Comparison of ENCODE assay signal across 1 cellular context in the genomic region with DNA sequence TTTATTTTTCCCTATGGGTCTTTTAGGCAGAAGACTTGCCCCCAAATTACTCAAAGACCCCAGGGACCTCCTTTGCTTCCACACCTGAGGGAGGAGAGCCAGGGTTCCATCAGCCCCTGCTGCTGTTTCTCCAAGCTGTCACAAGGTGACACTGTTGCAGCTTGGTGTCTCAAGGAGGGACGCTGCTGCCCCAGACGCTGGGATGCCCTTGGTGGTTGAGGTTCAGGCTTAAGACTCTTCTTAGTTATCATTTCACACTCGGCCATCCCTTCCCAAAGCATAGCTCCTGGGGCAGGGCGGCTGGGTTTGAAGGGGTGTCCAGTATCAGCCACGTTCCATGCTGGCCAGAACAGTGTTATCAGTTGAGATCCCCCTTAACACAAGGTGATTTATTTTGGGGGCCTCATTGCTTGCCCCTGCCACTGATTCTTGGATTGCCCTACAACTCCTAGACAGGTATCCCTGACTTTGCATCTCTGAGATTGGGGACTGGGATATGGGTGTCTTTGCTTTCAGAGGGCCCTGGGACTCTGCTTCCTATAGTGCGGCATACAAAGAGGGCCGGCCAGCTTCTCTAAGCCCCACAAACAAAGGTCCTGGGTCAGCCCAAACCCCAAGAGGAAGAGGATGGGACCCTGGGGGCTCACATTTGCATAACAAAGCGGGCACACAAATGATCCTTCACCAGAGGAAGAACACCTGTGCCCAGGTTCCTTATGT.
TF ChIP-seq lines count a peak whose summit lies in the region.

No MANE protein-coding gene starts in this region.

TF ChIP-seq in GM12878, 131 proteins besides CTCF, POLR2A, EP300 and RAD21 (continued from another document and continues in another):
- TF ChIP-seq, protein P1, sequence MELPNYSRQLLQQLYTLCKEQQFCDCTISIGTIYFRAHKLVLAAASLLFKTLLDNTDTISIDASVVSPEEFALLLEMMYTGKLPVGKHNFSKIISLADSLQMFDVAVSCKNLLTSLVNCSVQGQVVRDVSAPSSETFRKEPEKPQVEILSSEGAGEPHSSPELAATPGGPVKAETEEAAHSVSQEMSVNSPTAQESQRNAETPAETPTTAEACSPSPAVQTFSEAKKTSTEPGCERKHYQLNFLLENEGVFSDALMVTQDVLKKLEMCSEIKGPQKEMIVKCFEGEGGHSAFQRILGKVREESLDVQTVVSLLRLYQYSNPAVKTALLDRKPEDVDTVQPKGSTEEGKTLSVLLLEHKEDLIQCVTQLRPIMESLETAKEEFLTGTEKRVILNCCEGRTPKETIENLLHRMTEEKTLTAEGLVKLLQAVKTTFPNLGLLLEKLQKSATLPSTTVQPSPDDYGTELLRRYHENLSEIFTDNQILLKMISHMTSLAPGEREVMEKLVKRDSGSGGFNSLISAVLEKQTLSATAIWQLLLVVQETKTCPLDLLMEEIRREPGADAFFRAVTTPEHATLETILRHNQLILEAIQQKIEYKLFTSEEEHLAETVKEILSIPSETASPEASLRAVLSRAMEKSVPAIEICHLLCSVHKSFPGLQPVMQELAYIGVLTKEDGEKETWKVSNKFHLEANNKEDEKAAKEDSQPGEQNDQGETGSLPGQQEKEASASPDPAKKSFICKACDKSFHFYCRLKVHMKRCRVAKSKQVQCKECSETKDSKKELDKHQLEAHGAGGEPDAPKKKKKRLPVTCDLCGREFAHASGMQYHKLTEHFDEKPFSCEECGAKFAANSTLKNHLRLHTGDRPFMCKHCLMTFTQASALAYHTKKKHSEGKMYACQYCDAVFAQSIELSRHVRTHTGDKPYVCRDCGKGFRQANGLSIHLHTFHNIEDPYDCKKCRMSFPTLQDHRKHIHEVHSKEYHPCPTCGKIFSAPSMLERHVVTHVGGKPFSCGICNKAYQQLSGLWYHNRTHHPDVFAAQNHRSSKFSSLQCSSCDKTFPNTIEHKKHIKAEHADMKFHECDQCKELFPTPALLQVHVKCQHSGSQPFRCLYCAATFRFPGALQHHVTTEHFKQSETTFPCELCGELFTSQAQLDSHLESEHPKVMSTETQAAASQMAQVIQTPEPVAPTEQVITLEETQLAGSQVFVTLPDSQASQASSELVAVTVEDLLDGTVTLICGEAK (IDR thresholded peaks at IDR 0.05; ENCODE audit: borderline replicate concordance), result no peak
- TF ChIP-seq MEF2A (IDR thresholded peaks at IDR 0.05; ENCODE audit: insufficient read depth, low read depth, low read length), result peak; percentile 41; the same call in 1 of the 2 replicates
- no peak for TF ChIP-seq ZNF622 (IDR thresholded peaks at IDR 0.05)
- TF ChIP-seq, protein P2, sequence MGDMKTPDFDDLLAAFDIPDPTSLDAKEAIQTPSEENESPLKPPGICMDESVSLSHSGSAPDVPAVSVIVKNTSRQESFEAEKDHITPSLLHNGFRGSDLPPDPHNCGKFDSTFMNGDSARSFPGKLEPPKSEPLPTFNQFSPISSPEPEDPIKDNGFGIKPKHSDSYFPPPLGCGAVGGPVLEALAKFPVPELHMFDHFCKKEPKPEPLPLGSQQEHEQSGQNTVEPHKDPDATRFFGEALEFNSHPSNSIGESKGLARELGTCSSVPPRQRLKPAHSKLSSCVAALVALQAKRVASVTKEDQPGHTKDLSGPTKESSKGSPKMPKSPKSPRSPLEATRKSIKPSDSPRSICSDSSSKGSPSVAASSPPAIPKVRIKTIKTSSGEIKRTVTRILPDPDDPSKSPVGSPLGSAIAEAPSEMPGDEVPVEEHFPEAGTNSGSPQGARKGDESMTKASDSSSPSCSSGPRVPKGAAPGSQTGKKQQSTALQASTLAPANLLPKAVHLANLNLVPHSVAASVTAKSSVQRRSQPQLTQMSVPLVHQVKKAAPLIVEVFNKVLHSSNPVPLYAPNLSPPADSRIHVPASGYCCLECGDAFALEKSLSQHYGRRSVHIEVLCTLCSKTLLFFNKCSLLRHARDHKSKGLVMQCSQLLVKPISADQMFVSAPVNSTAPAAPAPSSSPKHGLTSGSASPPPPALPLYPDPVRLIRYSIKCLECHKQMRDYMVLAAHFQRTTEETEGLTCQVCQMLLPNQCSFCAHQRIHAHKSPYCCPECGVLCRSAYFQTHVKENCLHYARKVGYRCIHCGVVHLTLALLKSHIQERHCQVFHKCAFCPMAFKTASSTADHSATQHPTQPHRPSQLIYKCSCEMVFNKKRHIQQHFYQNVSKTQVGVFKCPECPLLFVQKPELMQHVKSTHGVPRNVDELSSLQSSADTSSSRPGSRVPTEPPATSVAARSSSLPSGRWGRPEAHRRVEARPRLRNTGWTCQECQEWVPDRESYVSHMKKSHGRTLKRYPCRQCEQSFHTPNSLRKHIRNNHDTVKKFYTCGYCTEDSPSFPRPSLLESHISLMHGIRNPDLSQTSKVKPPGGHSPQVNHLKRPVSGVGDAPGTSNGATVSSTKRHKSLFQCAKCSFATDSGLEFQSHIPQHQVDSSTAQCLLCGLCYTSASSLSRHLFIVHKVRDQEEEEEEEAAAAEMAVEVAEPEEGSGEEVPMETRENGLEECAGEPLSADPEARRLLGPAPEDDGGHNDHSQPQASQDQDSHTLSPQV (IDR thresholded peaks at IDR 0.05), result no peak
- no peak for TF ChIP-seq BRCA1 (IDR thresholded peaks at IDR 0.05; ENCODE audit: low read depth, low read length)
- TF ChIP-seq ZZZ3 (IDR thresholded peaks at IDR 0.05; ENCODE audit: control insufficient read depth, insufficient read length, low read depth), result no peak
- TF ChIP-seq, protein P3, sequence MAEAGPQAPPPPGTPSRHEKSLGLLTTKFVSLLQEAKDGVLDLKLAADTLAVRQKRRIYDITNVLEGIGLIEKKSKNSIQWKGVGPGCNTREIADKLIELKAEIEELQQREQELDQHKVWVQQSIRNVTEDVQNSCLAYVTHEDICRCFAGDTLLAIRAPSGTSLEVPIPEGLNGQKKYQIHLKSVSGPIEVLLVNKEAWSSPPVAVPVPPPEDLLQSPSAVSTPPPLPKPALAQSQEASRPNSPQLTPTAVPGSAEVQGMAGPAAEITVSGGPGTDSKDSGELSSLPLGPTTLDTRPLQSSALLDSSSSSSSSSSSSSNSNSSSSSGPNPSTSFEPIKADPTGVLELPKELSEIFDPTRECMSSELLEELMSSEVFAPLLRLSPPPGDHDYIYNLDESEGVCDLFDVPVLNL (IDR thresholded peaks at IDR 0.05; ENCODE audit: low read depth, low read length), result no peak
- TF ChIP-seq, protein P4, sequence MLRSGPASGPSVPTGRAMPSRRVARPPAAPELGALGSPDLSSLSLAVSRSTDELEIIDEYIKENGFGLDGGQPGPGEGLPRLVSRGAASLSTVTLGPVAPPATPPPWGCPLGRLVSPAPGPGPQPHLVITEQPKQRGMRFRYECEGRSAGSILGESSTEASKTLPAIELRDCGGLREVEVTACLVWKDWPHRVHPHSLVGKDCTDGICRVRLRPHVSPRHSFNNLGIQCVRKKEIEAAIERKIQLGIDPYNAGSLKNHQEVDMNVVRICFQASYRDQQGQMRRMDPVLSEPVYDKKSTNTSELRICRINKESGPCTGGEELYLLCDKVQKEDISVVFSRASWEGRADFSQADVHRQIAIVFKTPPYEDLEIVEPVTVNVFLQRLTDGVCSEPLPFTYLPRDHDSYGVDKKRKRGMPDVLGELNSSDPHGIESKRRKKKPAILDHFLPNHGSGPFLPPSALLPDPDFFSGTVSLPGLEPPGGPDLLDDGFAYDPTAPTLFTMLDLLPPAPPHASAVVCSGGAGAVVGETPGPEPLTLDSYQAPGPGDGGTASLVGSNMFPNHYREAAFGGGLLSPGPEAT (IDR thresholded peaks at IDR 0.05; ENCODE audit: low read depth), result no peak
- TF ChIP-seq SUPT20H (IDR thresholded peaks at IDR 0.05; ENCODE audit: borderline replicate concordance, control insufficient read depth, low read depth, low read length), result no peak
- TF ChIP-seq, protein P5, sequence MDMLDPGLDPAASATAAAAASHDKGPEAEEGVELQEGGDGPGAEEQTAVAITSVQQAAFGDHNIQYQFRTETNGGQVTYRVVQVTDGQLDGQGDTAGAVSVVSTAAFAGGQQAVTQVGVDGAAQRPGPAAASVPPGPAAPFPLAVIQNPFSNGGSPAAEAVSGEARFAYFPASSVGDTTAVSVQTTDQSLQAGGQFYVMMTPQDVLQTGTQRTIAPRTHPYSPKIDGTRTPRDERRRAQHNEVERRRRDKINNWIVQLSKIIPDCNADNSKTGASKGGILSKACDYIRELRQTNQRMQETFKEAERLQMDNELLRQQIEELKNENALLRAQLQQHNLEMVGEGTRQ (IDR thresholded peaks at IDR 0.05; ENCODE audit: borderline replicate concordance, low read depth, low read length), result no peak
- no peak for TF ChIP-seq SP1 (IDR thresholded peaks at IDR 0.05; ENCODE audit: low read depth, low read length)
- no peak for TF ChIP-seq BHLHE40 (IDR thresholded peaks at IDR 0.05; ENCODE audit: borderline replicate concordance in 1 of 2, low read depth in 2 of 2, low read length in 1 of 2)
- TF ChIP-seq YBX1 (IDR thresholded peaks at IDR 0.05), result no peak
- TF ChIP-seq POLR2AphosphoS2 (IDR thresholded peaks at IDR 0.05; ENCODE audit: low read depth, low read length), result no peak
- TF ChIP-seq MYC (IDR thresholded peaks at IDR 0.05; ENCODE audit: insufficient read depth, insufficient read length, insufficient replicate concordance, low read length, severe bottlenecking), result no peak
- TF ChIP-seq BMI1 (IDR thresholded peaks at IDR 0.05; ENCODE audit: borderline replicate concordance), result no peak
- TF ChIP-seq IKZF2 (IDR thresholded peaks at IDR 0.05), result no peak
- TF ChIP-seq, protein P6, sequence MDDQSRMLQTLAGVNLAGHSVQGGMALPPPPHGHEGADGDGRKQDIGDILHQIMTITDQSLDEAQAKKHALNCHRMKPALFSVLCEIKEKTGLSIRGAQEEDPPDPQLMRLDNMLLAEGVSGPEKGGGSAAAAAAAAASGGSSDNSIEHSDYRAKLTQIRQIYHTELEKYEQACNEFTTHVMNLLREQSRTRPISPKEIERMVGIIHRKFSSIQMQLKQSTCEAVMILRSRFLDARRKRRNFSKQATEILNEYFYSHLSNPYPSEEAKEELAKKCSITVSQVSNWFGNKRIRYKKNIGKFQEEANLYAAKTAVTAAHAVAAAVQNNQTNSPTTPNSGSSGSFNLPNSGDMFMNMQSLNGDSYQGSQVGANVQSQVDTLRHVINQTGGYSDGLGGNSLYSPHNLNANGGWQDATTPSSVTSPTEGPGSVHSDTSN (IDR thresholded peaks at IDR 0.05; ENCODE audit: insufficient replicate concordance, low read depth, low read length), result no peak
- TF ChIP-seq SMAD1 (IDR thresholded peaks at IDR 0.05; ENCODE audit: low read depth, partially characterized antibody), result no peak
- no peak for TF ChIP-seq MTA3 (IDR thresholded peaks at IDR 0.05; ENCODE audit: borderline replicate concordance, low read length)
- no peak for TF ChIP-seq ASH2L (IDR thresholded peaks at IDR 0.05; ENCODE audit: borderline replicate concordance, low read depth)
- TF ChIP-seq WRNIP1 (IDR thresholded peaks at IDR 0.05; ENCODE audit: borderline replicate concordance, low read depth, low read length), result no peak
- no peak for TF ChIP-seq ZSCAN29 (IDR thresholded peaks at IDR 0.05)
- no peak for TF ChIP-seq TCF12 (IDR thresholded peaks at IDR 0.05; ENCODE audit: low read depth, low read length)
- TF ChIP-seq CREM (IDR thresholded peaks at IDR 0.05; ENCODE audit: low read depth), result no peak; the same call in 1 of the 2 replicates
- no peak for TF ChIP-seq HDAC2 (IDR thresholded peaks at IDR 0.05)
- TF ChIP-seq SPI1 (IDR thresholded peaks at IDR 0.05; ENCODE audit: borderline replicate concordance, insufficient read depth, low read depth, low read length), result no peak
- no peak for TF ChIP-seq EGR1 (IDR thresholded peaks at IDR 0.05; ENCODE audit: borderline replicate concordance in 1 of 2, low read depth in 2 of 2, low read length in 2 of 2)
- TF ChIP-seq STAT3 (IDR thresholded peaks at IDR 0.05; ENCODE audit: low read depth, low read length), result no peak
- TF ChIP-seq SREBF1 (IDR thresholded peaks at IDR 0.05; ENCODE audit: low read length), result no peak
- TF ChIP-seq RUNX3 (IDR thresholded peaks at IDR 0.05; ENCODE audit: low read length), result 0 out of 2 replicates have a peak, but pooled peaks have one; percentile 1
- peak; percentile 82 for TF ChIP-seq YY1 (IDR thresholded peaks at IDR 0.05; ENCODE audit: low read depth, low read length)
- no peak for TF ChIP-seq TCF3 (IDR thresholded peaks at IDR 0.05; ENCODE audit: borderline replicate concordance, insufficient read depth, low read depth, low read length)
- TF ChIP-seq LARP7 (IDR thresholded peaks at IDR 0.05), result no peak
- no peak for TF ChIP-seq NFXL1 (IDR thresholded peaks at IDR 0.05; ENCODE audit: borderline replicate concordance)
- TF ChIP-seq JUND (IDR thresholded peaks at IDR 0.05; ENCODE audit: low read depth, low read length), result no peak
- no peak for TF ChIP-seq ESRRA (IDR thresholded peaks at IDR 0.05; ENCODE audit: low read length)
- TF ChIP-seq, protein P7, sequence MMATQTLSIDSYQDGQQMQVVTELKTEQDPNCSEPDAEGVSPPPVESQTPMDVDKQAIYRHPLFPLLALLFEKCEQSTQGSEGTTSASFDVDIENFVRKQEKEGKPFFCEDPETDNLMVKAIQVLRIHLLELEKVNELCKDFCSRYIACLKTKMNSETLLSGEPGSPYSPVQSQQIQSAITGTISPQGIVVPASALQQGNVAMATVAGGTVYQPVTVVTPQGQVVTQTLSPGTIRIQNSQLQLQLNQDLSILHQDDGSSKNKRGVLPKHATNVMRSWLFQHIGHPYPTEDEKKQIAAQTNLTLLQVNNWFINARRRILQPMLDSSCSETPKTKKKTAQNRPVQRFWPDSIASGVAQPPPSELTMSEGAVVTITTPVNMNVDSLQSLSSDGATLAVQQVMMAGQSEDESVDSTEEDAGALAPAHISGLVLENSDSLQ (IDR thresholded peaks at IDR 0.05), result no peak
- no peak for TF ChIP-seq KLF5 (IDR thresholded peaks at IDR 0.05; ENCODE audit: partially characterized antibody)
- no peak for TF ChIP-seq PAX5 (IDR thresholded peaks at IDR 0.05; ENCODE audit: borderline replicate concordance, low read depth, low read length)
- TF ChIP-seq, protein P8, sequence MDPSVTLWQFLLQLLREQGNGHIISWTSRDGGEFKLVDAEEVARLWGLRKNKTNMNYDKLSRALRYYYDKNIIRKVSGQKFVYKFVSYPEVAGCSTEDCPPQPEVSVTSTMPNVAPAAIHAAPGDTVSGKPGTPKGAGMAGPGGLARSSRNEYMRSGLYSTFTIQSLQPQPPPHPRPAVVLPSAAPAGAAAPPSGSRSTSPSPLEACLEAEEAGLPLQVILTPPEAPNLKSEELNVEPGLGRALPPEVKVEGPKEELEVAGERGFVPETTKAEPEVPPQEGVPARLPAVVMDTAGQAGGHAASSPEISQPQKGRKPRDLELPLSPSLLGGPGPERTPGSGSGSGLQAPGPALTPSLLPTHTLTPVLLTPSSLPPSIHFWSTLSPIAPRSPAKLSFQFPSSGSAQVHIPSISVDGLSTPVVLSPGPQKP (IDR thresholded peaks at IDR 0.05; ENCODE audit: low read depth, low read length), result no peak
- no peak for TF ChIP-seq RBBP5 (conservative IDR thresholded peaks at IDR 0.05)
- no peak for TF ChIP-seq BACH1 (IDR thresholded peaks at IDR 0.05; ENCODE audit: borderline replicate concordance)
- TF ChIP-seq IKZF1 (conservative IDR thresholded peaks at IDR 0.05), result 0 out of 2 replicates have a peak, but pooled peaks have one; percentile 31
- TF ChIP-seq RELA (IDR thresholded peaks at IDR 0.05; ENCODE audit: borderline replicate concordance, partially characterized antibody), result peak; percentile 56
